ENCODE assay signal across 11 cellular contexts in the genomic region with DNA sequence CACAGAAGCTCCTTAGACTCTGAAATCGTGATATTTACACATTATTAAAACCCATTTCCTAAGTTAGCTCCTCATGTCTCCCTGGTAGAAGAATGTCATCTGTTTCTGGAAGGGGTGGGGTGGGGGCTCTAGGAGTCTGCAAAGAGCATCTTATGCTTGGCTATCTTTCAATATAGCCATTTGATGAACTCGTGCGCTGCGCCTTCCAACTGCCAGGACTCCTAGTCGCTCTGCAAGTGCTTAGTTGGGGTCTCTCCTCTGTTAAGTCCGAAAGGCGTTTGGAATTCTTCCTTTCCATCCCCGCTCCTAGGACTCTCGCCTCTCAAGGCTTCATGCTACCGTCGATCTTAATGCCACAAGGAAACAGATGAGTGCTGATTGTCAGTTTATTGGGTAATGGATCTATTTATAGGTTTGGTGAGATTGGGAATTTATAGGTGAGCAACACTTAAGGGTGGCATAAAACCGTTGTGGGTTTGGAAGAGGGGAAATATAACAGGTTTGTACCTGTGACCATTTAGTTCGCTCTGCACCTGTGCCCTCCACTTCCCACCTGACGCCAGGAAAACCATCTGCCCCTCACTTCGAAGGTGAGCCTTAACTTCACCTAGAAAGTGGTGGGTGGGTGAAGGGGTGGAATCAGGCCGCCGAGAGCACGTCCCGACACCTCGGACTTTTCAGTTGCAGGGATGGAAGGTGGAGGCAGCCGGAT. TPM values are rescaled to one million over a fixed set of nuclear protein-coding genes. Genes with fewer than 3 reads are reported as not detected.
DNase-seq lines count a peak whose midpoint lies in the region; TF ChIP-seq lines count a peak whose summit lies in the region.
"Had no signal": no experiment of that assay in that cellular context is flagged by ENCODE, and none has a peak within 500 bp of the region (broad histone marks: within the 10 kb centered on the region; RNA-seq: fewer than 3 reads in every experiment).

No MANE protein-coding gene starts in this region.

- no TSS peak for BruUV-seq in MCF 10A (replicated peaks; lab: Mats Ljungman, UMichigan)

- H3K27ac ChIP-seq in breast epithelium (no peak overlapping the region), colonic mucosa (no peak overlapping the region), urinary bladder (ENCODE audit: low read depth) (no peak overlapping the region)
- H3K27ac ChIP-seq: C4-2B, upper lobe of right lung had no signal

- no peak overlapping the region for H3K4me3 Mint-ChIP-seq in MCF 10A (ENCODE audit: unreplicated experiment)
- H3K4me3 Mint-ChIP-seq in activated T-helper 2 cell treated with anti-CD3 and anti-CD28 coated beads, Interferon-gamma antibody, Interleukin-2, Interleukin-4, amounts not matched to agents 10 μg/mL and 5 μg/mL and 100 μg/mL, durations not matched to agents 14 hours and 24 hours and 36 hours (ENCODE audit: low read depth): no peak overlapping the region

- TF ChIP-seq CTCF in breast epithelium (IDR thresholded peaks at IDR 0.05) (no peak), MCF 10A (IDR thresholded peaks at IDR 0.05; ENCODE audit: unreplicated experiment) (no peak), colonic mucosa (IDR thresholded peaks at IDR 0.05) (no peak)

- DNase-seq in breast epithelium (ENCODE audit: low spot score in 2 of 2) (no peak), MCF 10A (ENCODE audit: unreplicated experiment) (no peak), colonic mucosa (no peak), myocyte (ENCODE audit: low read depth) (peak; percentile 9), DMS153 (lab: John Stamatoyannopoulos, UW) (no peak), NCI-H187 (lab: John Stamatoyannopoulos, UW) (no peak)
- DNase-seq in activated T-helper 2 cell treated with anti-CD3 and anti-CD28 coated beads, Interferon-gamma antibody, Interleukin-2, Interleukin-4, amounts not matched to agents 10 μg/mL and 5 μg/mL and 100 μg/mL, durations not matched to agents 14 hours and 24 hours and 36 hours (ENCODE audit: low spot score): no peak
- DNase-seq: MG63, upper lobe of right lung had no signal

- no peak overlapping the region for H3K9ac ChIP-seq in colonic mucosa (ENCODE audit: low read depth in 2 of 2, low read length in 2 of 2)

- H3K9me3 ChIP-seq in breast epithelium: no peaks in the 10 kb centered on the region
- no peaks in the 10 kb centered on the region for H3K9me3 ChIP-seq in colonic mucosa
- H3K9me3 ChIP-seq: MG63, upper lobe of right lung had no signal

- POLR2A ChIA-PET in MCF 10A (lab: Yijun Ruan, JAX): no interaction called here

- H3K27me3 ChIP-seq in breast epithelium (no peaks in the 10 kb centered on the region), colonic mucosa (peaks cover 19% of the 10 kb centered on the region)

- no peak overlapping the region for H3K27ac Mint-ChIP-seq in MCF 10A (ENCODE audit: low read depth, unreplicated experiment)
- H3K27ac Mint-ChIP-seq in activated T-helper 2 cell treated with anti-CD3 and anti-CD28 coated beads, Interferon-gamma antibody, Interleukin-2, Interleukin-4, amounts not matched to agents 10 μg/mL and 5 μg/mL and 100 μg/mL, durations not matched to agents 14 hours and 24 hours and 36 hours: no peak overlapping the region

- CTCF ChIA-PET in MCF 10A (lab: Yijun Ruan, JAX): interaction anchor here (0.6 to 12.1 kb wide), 27 partner anchors 8 to 774 kb away, joined by 3 to 365 read pairs (median 6); no protein-coding TSS in a partner anchor

- TF ChIP-seq POLR2A in breast epithelium (IDR thresholded peaks at IDR 0.05): no peak

- WGBS in urinary bladder: 15% methylated on average over 21 of the region's 21 CpGs

- H3K4me3 ChIP-seq in breast epithelium (peak overlapping the region; percentile 30 to 70 (median 52)), colonic mucosa (peak overlapping the region; percentile 35), urinary bladder (ENCODE audit: low read depth, low read length) (peak overlapping the region; percentile 42)

- no peaks in the 10 kb centered on the region for H3K9me3 Mint-ChIP-seq in MCF 10A (ENCODE audit: unreplicated experiment)
- H3K9me3 Mint-ChIP-seq in activated T-helper 2 cell treated with anti-CD3 and anti-CD28 coated beads, Interferon-gamma antibody, Interleukin-2, Interleukin-4, amounts not matched to agents 10 μg/mL and 5 μg/mL and 100 μg/mL, durations not matched to agents 14 hours and 24 hours and 36 hours: no peaks in the 10 kb centered on the region

- H3K4me1 ChIP-seq in breast epithelium (peaks cover 0 to 5% of the 10 kb centered on the region in 2 donors), colonic mucosa (peaks cover 4% of the 10 kb centered on the region), urinary bladder (ENCODE audit: insufficient read depth) (no peaks in the 10 kb centered on the region)

- no peaks in the 10 kb centered on the region for H3K4me1 Mint-ChIP-seq in MCF 10A (ENCODE audit: insufficient read depth, unreplicated experiment)
- H3K4me1 Mint-ChIP-seq in activated T-helper 2 cell treated with anti-CD3 and anti-CD28 coated beads, Interferon-gamma antibody, Interleukin-2, Interleukin-4, amounts not matched to agents 10 μg/mL and 5 μg/mL and 100 μg/mL, durations not matched to agents 14 hours and 24 hours and 36 hours (ENCODE audit: low read depth): peaks cover 5% of the 10 kb centered on the region

- intact Hi-C loops in breast epithelium (cut with DNase I; ENCODE audit: low total_unique reads) (no loop called here), MCF 10A (cut with micrococcal nuclease) (loop anchor here (10.0 kb wide), 2 partner anchors 342 to 988 kb away; no protein-coding TSS in a partner anchor), colonic mucosa (cut with DNase I) (loop anchor here (10.0 kb wide), 2 partner anchors 122 to 678 kb away; partner anchors contain the start of gene RCOR3)
- intact Hi-C loops in activated T-helper 2 cell treated with anti-CD3 and anti-CD28 coated beads, Interferon-gamma antibody, Interleukin-2, Interleukin-4, amounts not matched to agents 10 μg/mL and 5 μg/mL and 100 μg/mL, durations not matched to agents 14 hours and 24 hours and 36 hours (cut with micrococcal nuclease): no loop called here

- H3K36me3 ChIP-seq in breast epithelium (no peaks in the 10 kb centered on the region), colonic mucosa (no peaks in the 10 kb centered on the region), urinary bladder (ENCODE audit: insufficient read depth) (no peaks in the 10 kb centered on the region)
- H3K36me3 ChIP-seq: MG63, upper lobe of right lung had no signal

- no peaks in the 10 kb centered on the region for H3K36me3 Mint-ChIP-seq in MCF 10A (ENCODE audit: insufficient read depth, unreplicated experiment)
- no peaks in the 10 kb centered on the region for H3K36me3 Mint-ChIP-seq in activated T-helper 2 cell treated with anti-CD3 and anti-CD28 coated beads, Interferon-gamma antibody, Interleukin-2, Interleukin-4, amounts not matched to agents 10 μg/mL and 5 μg/mL and 100 μg/mL, durations not matched to agents 14 hours and 24 hours and 36 hours (ENCODE audit: low read depth)

- peaks cover 54% of the 10 kb centered on the region for H3K27me3 Mint-ChIP-seq in MCF 10A (ENCODE audit: insufficient read depth, unreplicated experiment)
- H3K27me3 Mint-ChIP-seq in activated T-helper 2 cell treated with anti-CD3 and anti-CD28 coated beads, Interferon-gamma antibody, Interleukin-2, Interleukin-4, amounts not matched to agents 10 μg/mL and 5 μg/mL and 100 μg/mL, durations not matched to agents 14 hours and 24 hours and 36 hours (ENCODE audit: low read depth): peaks cover 73% of the 10 kb centered on the region

RNA-seq across cellular contexts. Expression of gene KCNH1, which starts 1.1 kb away (rescaled TPM):
- 1 to 10 TPM in 1 of 3 donors, under 1 TPM in 1, not detected in 1; 0.32 to 1.3 TPM for total RNA-seq in breast epithelium
- 0.17 and 0.19 TPM in 2 replicates for total RNA-seq in MCF 10A (2022)
- under 1 TPM; 0.40 to 0.64 TPM for total RNA-seq in colonic mucosa
- total RNA-seq in myocyte: 9.3 and 10.3 TPM in 2 replicates
- polyA plus RNA-seq in myocyte (2012): 14.6 TPM
- total RNA-seq in urinary bladder: 2.0 TPM
- polyA plus RNA-seq in urinary bladder: 0.20 TPM
- not detected in 2 replicates for total RNA-seq in activated T-helper 2 cell treated with anti-CD3 and anti-CD28 coated beads, Interferon-gamma antibody, Interleukin-2, Interleukin-4, amounts not matched to agents 10 μg/mL and 5 μg/mL and 100 μg/mL, durations not matched to agents 14 hours and 24 hours and 36 hours
- total RNA-seq: upper lobe of right lung had no signal

Comparison
In these comparisons a context has a peak if more than half of its experiments do, and no peak if none do; other contexts are left out.
1. intact Hi-C loops: an anchor here in MCF 10A (10.0 kb wide) and colonic mucosa (10.0 kb wide); none called in breast epithelium and activated T-helper 2 cell treated with anti-CD3 and anti-CD28 coated beads, Interferon-gamma antibody, Interleukin-2, Interleukin-4, amounts not matched to agents 10 μg/mL and 5 μg/mL and 100 μg/mL, durations not matched to agents 14 hours and 24 hours and 36 hours.